ENCODE assay signal across 8 cellular contexts in genomic region chr17:82458885-82459424, GRCh38. TPM values are rescaled to one million over a fixed set of nuclear protein-coding genes. Genes with fewer than 3 reads are reported as not detected.
DNase-seq lines count a peak whose midpoint lies in the region; ATAC-seq and TF ChIP-seq lines count a peak whose summit lies in the region.

No MANE protein-coding gene starts in this region.

- peak overlapping the region; percentile 83 for H3K4me3 ChIP-seq in osteoblast (ENCODE audit: insufficient read depth, low read length)

- peaks cover 15% of the 10 kb centered on the region for H3K36me3 ChIP-seq in osteoblast (ENCODE audit: insufficient read depth, low read length)

- peak overlapping the region; percentile 17 for H3K27ac ChIP-seq in foreskin keratinocyte
- H3K27ac ChIP-seq in osteoblast (ENCODE audit: low read depth, low read length), result peak overlapping the region; percentile 60

- CTCF ChIA-PET in activated B cell treated with CpG ODN at 0.5 μM for 24 hours (lab: Charles Lee), result no interaction called here

- no peaks in the 10 kb centered on the region for H3K9me3 Mint-ChIP-seq in activated B cell treated with CpG ODN at 0.5 μM for 24 hours

- H3K4me3 Mint-ChIP-seq in activated B cell treated with CpG ODN at 0.5 μM for 24 hours, result peak overlapping the region; percentile 88

- H2AFZ ChIP-seq in osteoblast (ENCODE audit: low read length), result peak overlapping the region; percentile 75

- H3K9me3 ChIP-seq in osteoblast (ENCODE audit: low read depth, low read length), result no peaks in the 10 kb centered on the region

- H3K79me2 ChIP-seq in osteoblast (ENCODE audit: insufficient read depth, low read length), result peaks cover 7% of the 10 kb centered on the region

- peak overlapping the region; percentile 97 for H3K4me2 ChIP-seq in osteoblast (ENCODE audit: insufficient read depth, low read length)

- POLR2A ChIA-PET in activated B cell treated with CpG ODN at 0.5 μM for 24 hours (lab: Charles Lee), result interaction anchor here (0.6 to 4.9 kb wide), 5 partner anchors 11 to 115 kb away, joined by 3 to 99 read pairs (median 5); no protein-coding TSS in a partner anchor

- intact Hi-C loops in activated B cell treated with CpG ODN at 0.5 μM for 24 hours (cut with micrococcal nuclease), result loop anchor here (1.0 to 5.0 kb wide), 6 partner anchors 10 to 777 kb away; partner anchors contain the start of genes ARL16, FOXK2, HEXD and HGS

- ATAC-seq in HG03095 (IDR thresholded peaks at IDR 0.05; ENCODE audit: unreplicated experiment), result peak; percentile 10
- no peak for ATAC-seq in activated B cell treated with CpG ODN at 0.5 μM for 24 hours (ENCODE audit: low read depth)
- ATAC-seq in foreskin keratinocyte, result no peak

- peak overlapping the region; percentile 70 for H3K27ac Mint-ChIP-seq in activated B cell treated with CpG ODN at 0.5 μM for 24 hours

- peaks cover 4% of the 10 kb centered on the region for H3K4me1 ChIP-seq in foreskin keratinocyte
- H3K4me1 ChIP-seq in osteoblast (ENCODE audit: insufficient read depth, low read length), result peaks cover 12% of the 10 kb centered on the region

- no peaks in the 10 kb centered on the region for H3K27me3 ChIP-seq in foreskin keratinocyte
- H3K27me3 ChIP-seq in osteoblast (ENCODE audit: insufficient read depth, low read length), result no peaks in the 10 kb centered on the region

- DNase-seq in NCI-H82 (lab: John Stamatoyannopoulos, UW), result peak; percentile 49
- DNase-seq in NCI-H82 treated with DMSO at 0.1 percent for 48 hours (lab: John Stamatoyannopoulos, UW; ENCODE audit: unreplicated experiment), result no peak
- DNase-seq in activated B cell treated with CpG ODN at 0.5 μM for 24 hours, result no peak
- DNase-seq in foreskin keratinocyte, result peak in 1 of 2 donors; percentile 6
- DNase-seq in osteoblast (ENCODE audit: insufficient read length, low spot score, missing footprints), result peak; percentile 91
- no peak for DNase-seq in NCI-H187 (lab: John Stamatoyannopoulos, UW)
- no peak for DNase-seq in stimulated activated CD4-positive, alpha-beta T cell treated with anti-CD3 and anti-CD28 coated beads, Interleukin-12 subunit alpha, Interleukin-12 subunit beta, amount 100 ng/mL, for 4 hours

- peaks cover 19% of the 10 kb centered on the region for H3K4me1 Mint-ChIP-seq in activated B cell treated with CpG ODN at 0.5 μM for 24 hours

- H3K27me3 Mint-ChIP-seq in activated B cell treated with CpG ODN at 0.5 μM for 24 hours, result no peaks in the 10 kb centered on the region

- H3K36me3 Mint-ChIP-seq in activated B cell treated with CpG ODN at 0.5 μM for 24 hours (ENCODE audit: low read depth), result peaks cover 33% of the 10 kb centered on the region

- TF ChIP-seq CTCF in activated B cell treated with CpG ODN at 0.5 μM for 24 hours (IDR thresholded peaks at IDR 0.05) (no peak), foreskin keratinocyte (conservative IDR thresholded peaks at IDR 0.05) (no peak), osteoblast (IDR thresholded peaks at IDR 0.05; ENCODE audit: extremely low read depth, low read depth, low read length) (no peak)

- H4K20me1 ChIP-seq in osteoblast (ENCODE audit: insufficient read depth, low read length), result no peaks in the 10 kb centered on the region

RNA-seq across cellular contexts. Expression of gene NARF, which starts 0.4 kb away (rescaled TPM):
- total RNA-seq in activated B cell treated with CpG ODN at 0.5 μM for 24 hours (77.8 and 81.9 TPM in 2 replicates), foreskin keratinocyte (21.8 and 27.4 TPM in 2 replicates), osteoblast (34.4 and 36.8 TPM in 2 replicates)
- 27.5 and 32.3 TPM in 2 replicates for polyA plus RNA-seq in foreskin keratinocyte

RNA-seq across cellular contexts. Expression of gene CYBC1, which starts 8.4 kb away (rescaled TPM):
- total RNA-seq in activated B cell treated with CpG ODN at 0.5 μM for 24 hours (405 and 501 TPM in 2 replicates), foreskin keratinocyte (27.3 and 29.5 TPM in 2 replicates), osteoblast (72.4 and 75.1 TPM in 2 replicates)
- 26.9 and 30.0 TPM in 2 replicates for polyA plus RNA-seq in foreskin keratinocyte

RNA-seq across cellular contexts. Expression of gene OGFOD3, which starts 40.6 kb away (rescaled TPM):
- 29.5 and 35.0 TPM in 2 replicates for total RNA-seq in activated B cell treated with CpG ODN at 0.5 μM for 24 hours
- total RNA-seq in foreskin keratinocyte, result 19.4 and 20.7 TPM in 2 replicates
- 23.4 and 25.1 TPM in 2 replicates for polyA plus RNA-seq in foreskin keratinocyte
- total RNA-seq in osteoblast, result 25.3 and 27.4 TPM in 2 replicates

RNA-seq across cellular contexts. Expression of gene HEXD, which starts 40.8 kb away (rescaled TPM):
- total RNA-seq in activated B cell treated with CpG ODN at 0.5 μM for 24 hours, result 69.5 and 88.8 TPM in 2 replicates
- total RNA-seq in foreskin keratinocyte, result 9.6 and 10.4 TPM in 2 replicates
- polyA plus RNA-seq in foreskin keratinocyte, result 10.2 and 10.9 TPM in 2 replicates
- 13.0 and 20.3 TPM in 2 replicates for total RNA-seq in osteoblast

Comparison
In these comparisons a context has a peak if more than half of its experiments do, and no peak if none do; other contexts are left out.
1. DNase-seq: peak in NCI-H82 (single experiment) and osteoblast (single experiment); none in NCI-H82 treated with DMSO at 0.1 percent for 48 hours (single experiment), activated B cell treated with CpG ODN at 0.5 μM for 24 hours (single experiment), NCI-H187 (0 of 2) and stimulated activated CD4-positive, alpha-beta T cell treated with anti-CD3 and anti-CD28 coated beads, Interleukin-12 subunit alpha, Interleukin-12 subunit beta, amount 100 ng/mL, for 4 hours (single experiment).